20 cellular contexts compared by ENCODE assay signal in genomic region chr4:149047368-149047767, GRCh38.
"Had no signal": no experiment of that assay in that cellular context is flagged by ENCODE, and none has a peak within 500 bp of the region (broad histone marks: within the 10 kb centered on the region; RNA-seq: fewer than 3 reads in every experiment).

No MANE protein-coding gene starts in this region.

- H2AFZ ChIP-seq: parathyroid adenoma had no signal

- H3K27me3 ChIP-seq: body of pancreas, gastrocnemius medialis, sigmoid colon, spleen had no signal

- H3K9me3 ChIP-seq: body of pancreas, gastrocnemius medialis, left ventricle myocardium inferior, sigmoid colon had no signal

- H3K4me3 ChIP-seq: body of pancreas, coronary artery, gastrocnemius medialis, left ventricle myocardium inferior, sigmoid colon, spleen had no signal

- DNase-seq: activated B cell treated with CpG ODN at 0.5 μM for 24 hours; activated CD4-positive, alpha-beta memory T cell treated with anti-CD3 and anti-CD28 coated beads for 36 hours; activated CD4-positive, alpha-beta T cell treated with anti-CD3 and anti-CD28 coated beads for 4 hours; activated gamma-delta T cell treated with Interleukin-2 at 50 U/mL for 16 hours; activated T-cell treated with anti-CD3 and anti-CD28 coated beads for 4 hours; body of pancreas; central memory CD4-positive, alpha-beta T cell; gastrocnemius medialis; head of caudate nucleus; kidney; left ventricle myocardium inferior; naive thymus-derived CD8-positive, alpha-beta T cell; sigmoid colon; spleen; stimulated activated CD4-positive, alpha-beta T cell treated with anti-CD3 and anti-CD28 coated beads, Interleukin-4, amount 100 ng/mL, for 4 hours; T-cell had no signal

- H3K9ac ChIP-seq: parathyroid adenoma had no signal

- H3K27ac ChIP-seq: body of pancreas, coronary artery, gastrocnemius medialis, left ventricle myocardium inferior, parathyroid adenoma, sigmoid colon, spleen had no signal

- H3K36me3 ChIP-seq: gastrocnemius medialis, left ventricle myocardium inferior, sigmoid colon, spleen had no signal

- H3K79me2 ChIP-seq: parathyroid adenoma had no signal

- ATAC-seq: activated naive CD4-positive, alpha-beta T cell treated with anti-CD3 and anti-CD28 coated beads, Interleukin-2, amount 50 U/mL, for 72 hours; body of pancreas; gastrocnemius medialis; naive thymus-derived CD8-positive, alpha-beta T cell; stimulated activated memory B cell treated with anti-CD40 and anti-IgM and Interleukin-4, amounts not matched to agents 10 μg/mL and 1 μg/mL and 100 μg/mL, for 72 hours; T-cell had no signal

- H3K4me1 ChIP-seq: body of pancreas, gastrocnemius medialis, left ventricle myocardium inferior, parathyroid adenoma, sigmoid colon, spleen had no signal
